1 cellular context compared by ENCODE assay signal in the genomic region with DNA sequence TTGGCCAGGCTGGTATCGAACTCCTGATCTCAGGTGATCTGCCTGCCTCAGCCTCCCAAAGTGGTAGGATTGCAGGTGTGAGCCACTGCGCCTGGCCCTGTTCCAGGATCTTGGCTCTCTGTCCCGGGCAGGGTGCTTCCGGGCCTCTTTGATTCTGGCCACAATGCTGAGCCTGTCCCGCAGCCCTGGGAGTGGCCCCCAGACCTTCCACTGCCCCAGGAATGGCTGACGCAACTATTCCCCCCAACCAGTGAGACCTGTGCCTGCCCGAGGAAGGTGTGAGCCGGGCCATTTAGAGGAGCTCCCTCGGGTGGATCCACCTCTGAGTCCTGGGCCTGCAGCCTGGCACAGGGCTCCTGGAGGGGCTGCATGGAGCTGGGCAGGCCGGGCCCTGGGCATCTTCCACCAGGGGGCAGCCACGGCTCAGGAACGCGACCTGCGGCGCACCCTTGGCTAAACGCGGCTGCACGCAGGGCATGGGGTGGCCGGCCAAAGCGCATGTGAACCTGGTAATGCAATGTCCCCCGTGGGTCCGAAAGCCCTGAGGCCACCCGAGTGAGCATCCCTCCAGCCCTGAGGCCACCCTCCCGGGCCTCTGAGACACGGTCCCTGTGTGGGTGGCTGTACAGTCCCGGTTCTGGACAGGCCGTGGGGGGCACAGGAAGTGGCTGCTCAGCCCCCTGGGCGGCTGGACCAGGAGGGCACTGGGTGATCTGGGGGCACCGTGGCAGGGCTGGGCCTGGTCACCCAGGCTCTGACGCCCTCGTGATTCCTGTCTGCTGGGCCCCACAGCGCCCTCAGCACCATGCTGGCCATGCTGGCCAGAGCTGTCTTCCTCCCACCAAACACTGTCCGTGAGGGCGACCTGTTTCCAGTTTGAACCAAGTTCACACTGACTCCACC.
TF ChIP-seq lines count a peak whose summit lies in the region.

No MANE protein-coding gene starts in this region.

TF ChIP-seq in WTC11, 78 proteins besides CTCF, POLR2A, EP300 and RAD21 (continued from another document and continues in another):
- no peak for TF ChIP-seq ZSCAN18 (CRISPR knock-in tag; IDR thresholded peaks at IDR 0.05)
- TF ChIP-seq, protein P1, sequence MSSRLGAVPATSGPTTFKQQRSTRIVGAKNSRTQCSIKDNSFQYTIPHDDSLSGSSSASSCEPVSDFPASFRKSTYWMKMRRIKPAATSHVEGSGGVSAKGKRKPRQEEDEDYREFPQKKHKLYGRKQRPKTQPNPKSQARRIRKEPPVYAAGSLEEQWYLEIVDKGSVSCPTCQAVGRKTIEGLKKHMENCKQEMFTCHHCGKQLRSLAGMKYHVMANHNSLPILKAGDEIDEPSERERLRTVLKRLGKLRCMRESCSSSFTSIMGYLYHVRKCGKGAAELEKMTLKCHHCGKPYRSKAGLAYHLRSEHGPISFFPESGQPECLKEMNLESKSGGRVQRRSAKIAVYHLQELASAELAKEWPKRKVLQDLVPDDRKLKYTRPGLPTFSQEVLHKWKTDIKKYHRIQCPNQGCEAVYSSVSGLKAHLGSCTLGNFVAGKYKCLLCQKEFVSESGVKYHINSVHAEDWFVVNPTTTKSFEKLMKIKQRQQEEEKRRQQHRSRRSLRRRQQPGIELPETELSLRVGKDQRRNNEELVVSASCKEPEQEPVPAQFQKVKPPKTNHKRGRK (CRISPR knock-in tag; IDR thresholded peaks at IDR 0.05; ENCODE audit: borderline replicate concordance) = no peak
- TF ChIP-seq NR3C1 (CRISPR knock-in tag; conservative IDR thresholded peaks at IDR 0.05; ENCODE audit: low read depth) = no peak
- TF ChIP-seq CREM (CRISPR knock-in tag; IDR thresholded peaks at IDR 0.05) = 0 out of 2 replicates have a peak, but pooled peaks have one; percentile 36
- TF ChIP-seq FOXK1 (CRISPR knock-in tag; IDR thresholded peaks at IDR 0.05) = 0 out of 2 replicates have a peak, but pooled peaks have one; percentile 11
- TF ChIP-seq PRDM15 (CRISPR knock-in tag; IDR thresholded peaks at IDR 0.05) = no peak
- TF ChIP-seq RELA (CRISPR knock-in tag; IDR thresholded peaks at IDR 0.05; ENCODE audit: borderline replicate concordance) = no peak
- no peak for TF ChIP-seq ZNF671 (CRISPR knock-in tag; IDR thresholded peaks at IDR 0.05)
- TF ChIP-seq, protein P2, sequence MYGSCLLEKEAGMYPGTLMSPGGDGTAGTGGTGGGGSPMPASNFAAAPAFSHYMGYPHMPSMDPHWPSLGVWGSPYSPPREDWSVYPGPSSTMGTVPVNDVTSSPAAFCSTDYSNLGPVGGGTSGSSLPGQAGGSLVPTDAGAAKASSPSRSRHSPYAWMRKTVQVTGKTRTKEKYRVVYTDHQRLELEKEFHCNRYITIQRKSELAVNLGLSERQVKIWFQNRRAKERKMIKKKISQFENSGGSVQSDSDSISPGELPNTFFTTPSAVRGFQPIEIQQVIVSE (CRISPR knock-in tag; IDR thresholded peaks at IDR 0.05; ENCODE audit: borderline replicate concordance) = no peak
- TF ChIP-seq JAZF1 (CRISPR knock-in tag; IDR thresholded peaks at IDR 0.05) = no peak
- TF ChIP-seq KAT7 (CRISPR knock-in tag; IDR thresholded peaks at IDR 0.05; ENCODE audit: borderline replicate concordance) = no peak
- TF ChIP-seq ZNF423 (CRISPR knock-in tag; IDR thresholded peaks at IDR 0.05) = peak; percentile 53
- TF ChIP-seq ARID4B (CRISPR knock-in tag; IDR thresholded peaks at IDR 0.05; ENCODE audit: borderline replicate concordance) = no peak
- TF ChIP-seq ZBTB21 (CRISPR knock-in tag; IDR thresholded peaks at IDR 0.05; ENCODE audit: borderline replicate concordance) = no peak
- TF ChIP-seq, protein P3, sequence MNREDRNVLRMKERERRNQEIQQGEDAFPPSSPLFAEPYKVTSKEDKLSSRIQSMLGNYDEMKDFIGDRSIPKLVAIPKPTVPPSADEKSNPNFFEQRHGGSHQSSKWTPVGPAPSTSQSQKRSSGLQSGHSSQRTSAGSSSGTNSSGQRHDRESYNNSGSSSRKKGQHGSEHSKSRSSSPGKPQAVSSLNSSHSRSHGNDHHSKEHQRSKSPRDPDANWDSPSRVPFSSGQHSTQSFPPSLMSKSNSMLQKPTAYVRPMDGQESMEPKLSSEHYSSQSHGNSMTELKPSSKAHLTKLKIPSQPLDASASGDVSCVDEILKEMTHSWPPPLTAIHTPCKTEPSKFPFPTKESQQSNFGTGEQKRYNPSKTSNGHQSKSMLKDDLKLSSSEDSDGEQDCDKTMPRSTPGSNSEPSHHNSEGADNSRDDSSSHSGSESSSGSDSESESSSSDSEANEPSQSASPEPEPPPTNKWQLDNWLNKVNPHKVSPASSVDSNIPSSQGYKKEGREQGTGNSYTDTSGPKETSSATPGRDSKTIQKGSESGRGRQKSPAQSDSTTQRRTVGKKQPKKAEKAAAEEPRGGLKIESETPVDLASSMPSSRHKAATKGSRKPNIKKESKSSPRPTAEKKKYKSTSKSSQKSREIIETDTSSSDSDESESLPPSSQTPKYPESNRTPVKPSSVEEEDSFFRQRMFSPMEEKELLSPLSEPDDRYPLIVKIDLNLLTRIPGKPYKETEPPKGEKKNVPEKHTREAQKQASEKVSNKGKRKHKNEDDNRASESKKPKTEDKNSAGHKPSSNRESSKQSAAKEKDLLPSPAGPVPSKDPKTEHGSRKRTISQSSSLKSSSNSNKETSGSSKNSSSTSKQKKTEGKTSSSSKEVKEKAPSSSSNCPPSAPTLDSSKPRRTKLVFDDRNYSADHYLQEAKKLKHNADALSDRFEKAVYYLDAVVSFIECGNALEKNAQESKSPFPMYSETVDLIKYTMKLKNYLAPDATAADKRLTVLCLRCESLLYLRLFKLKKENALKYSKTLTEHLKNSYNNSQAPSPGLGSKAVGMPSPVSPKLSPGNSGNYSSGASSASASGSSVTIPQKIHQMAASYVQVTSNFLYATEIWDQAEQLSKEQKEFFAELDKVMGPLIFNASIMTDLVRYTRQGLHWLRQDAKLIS (CRISPR knock-in tag; IDR thresholded peaks at IDR 0.05; ENCODE audit: borderline replicate concordance) = peak; percentile 45; the same call in 1 of the 2 replicates
- TF ChIP-seq, protein P4, sequence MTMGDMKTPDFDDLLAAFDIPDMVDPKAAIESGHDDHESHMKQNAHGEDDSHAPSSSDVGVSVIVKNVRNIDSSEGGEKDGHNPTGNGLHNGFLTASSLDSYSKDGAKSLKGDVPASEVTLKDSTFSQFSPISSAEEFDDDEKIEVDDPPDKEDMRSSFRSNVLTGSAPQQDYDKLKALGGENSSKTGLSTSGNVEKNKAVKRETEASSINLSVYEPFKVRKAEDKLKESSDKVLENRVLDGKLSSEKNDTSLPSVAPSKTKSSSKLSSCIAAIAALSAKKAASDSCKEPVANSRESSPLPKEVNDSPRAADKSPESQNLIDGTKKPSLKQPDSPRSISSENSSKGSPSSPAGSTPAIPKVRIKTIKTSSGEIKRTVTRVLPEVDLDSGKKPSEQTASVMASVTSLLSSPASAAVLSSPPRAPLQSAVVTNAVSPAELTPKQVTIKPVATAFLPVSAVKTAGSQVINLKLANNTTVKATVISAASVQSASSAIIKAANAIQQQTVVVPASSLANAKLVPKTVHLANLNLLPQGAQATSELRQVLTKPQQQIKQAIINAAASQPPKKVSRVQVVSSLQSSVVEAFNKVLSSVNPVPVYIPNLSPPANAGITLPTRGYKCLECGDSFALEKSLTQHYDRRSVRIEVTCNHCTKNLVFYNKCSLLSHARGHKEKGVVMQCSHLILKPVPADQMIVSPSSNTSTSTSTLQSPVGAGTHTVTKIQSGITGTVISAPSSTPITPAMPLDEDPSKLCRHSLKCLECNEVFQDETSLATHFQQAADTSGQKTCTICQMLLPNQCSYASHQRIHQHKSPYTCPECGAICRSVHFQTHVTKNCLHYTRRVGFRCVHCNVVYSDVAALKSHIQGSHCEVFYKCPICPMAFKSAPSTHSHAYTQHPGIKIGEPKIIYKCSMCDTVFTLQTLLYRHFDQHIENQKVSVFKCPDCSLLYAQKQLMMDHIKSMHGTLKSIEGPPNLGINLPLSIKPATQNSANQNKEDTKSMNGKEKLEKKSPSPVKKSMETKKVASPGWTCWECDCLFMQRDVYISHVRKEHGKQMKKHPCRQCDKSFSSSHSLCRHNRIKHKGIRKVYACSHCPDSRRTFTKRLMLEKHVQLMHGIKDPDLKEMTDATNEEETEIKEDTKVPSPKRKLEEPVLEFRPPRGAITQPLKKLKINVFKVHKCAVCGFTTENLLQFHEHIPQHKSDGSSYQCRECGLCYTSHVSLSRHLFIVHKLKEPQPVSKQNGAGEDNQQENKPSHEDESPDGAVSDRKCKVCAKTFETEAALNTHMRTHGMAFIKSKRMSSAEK (CRISPR knock-in tag; IDR thresholded peaks at IDR 0.05; ENCODE audit: borderline replicate concordance) = no peak
- no peak for TF ChIP-seq NFATC4 (CRISPR knock-in tag; IDR thresholded peaks at IDR 0.05)
- TF ChIP-seq, protein P5, sequence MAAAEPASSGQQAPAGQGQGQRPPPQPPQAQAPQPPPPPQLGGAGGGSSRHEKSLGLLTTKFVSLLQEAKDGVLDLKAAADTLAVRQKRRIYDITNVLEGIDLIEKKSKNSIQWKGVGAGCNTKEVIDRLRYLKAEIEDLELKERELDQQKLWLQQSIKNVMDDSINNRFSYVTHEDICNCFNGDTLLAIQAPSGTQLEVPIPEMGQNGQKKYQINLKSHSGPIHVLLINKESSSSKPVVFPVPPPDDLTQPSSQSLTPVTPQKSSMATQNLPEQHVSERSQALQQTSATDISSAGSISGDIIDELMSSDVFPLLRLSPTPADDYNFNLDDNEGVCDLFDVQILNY (CRISPR knock-in tag; IDR thresholded peaks at IDR 0.05) = 0 out of 2 replicates have a peak, but pooled peaks have one; percentile 37
- no peak for TF ChIP-seq ZBTB43 (CRISPR knock-in tag; IDR thresholded peaks at IDR 0.05)
- TF ChIP-seq, protein P6, sequence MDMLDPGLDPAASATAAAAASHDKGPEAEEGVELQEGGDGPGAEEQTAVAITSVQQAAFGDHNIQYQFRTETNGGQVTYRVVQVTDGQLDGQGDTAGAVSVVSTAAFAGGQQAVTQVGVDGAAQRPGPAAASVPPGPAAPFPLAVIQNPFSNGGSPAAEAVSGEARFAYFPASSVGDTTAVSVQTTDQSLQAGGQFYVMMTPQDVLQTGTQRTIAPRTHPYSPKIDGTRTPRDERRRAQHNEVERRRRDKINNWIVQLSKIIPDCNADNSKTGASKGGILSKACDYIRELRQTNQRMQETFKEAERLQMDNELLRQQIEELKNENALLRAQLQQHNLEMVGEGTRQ (CRISPR knock-in tag; IDR thresholded peaks at IDR 0.05) = no peak
